In the genomic region with DNA sequence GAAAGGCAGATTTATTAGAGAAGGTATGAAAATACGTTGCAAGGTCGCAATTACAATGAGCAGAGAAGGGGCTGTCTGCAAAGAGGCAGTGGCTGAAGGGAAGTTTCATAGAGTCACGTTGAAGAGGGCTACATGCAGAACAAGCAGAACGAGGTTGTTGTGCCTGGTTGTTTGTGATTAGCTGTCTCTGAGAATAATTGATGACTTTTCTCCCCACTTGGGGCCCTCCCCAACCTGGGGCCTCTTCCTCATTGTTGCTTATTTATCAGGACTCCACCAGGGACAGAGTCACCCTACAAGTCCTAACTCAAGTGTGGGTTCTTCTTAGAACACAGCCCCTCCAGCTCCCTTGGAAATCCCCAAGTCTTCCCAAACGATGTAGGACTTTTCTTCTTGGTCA, we compare ENCODE assay signal across 18 cellular contexts.
"Had no signal": no experiment of that assay in that cellular context is flagged by ENCODE, and none has a peak within 500 bp of the region (broad histone marks: within the 10 kb centered on the region; RNA-seq: fewer than 3 reads in every experiment).

No MANE protein-coding gene starts in this region.

- H3K27ac Mint-ChIP-seq: effector memory CD8-positive, alpha-beta T cell; natural killer cell; stimulated activated naive CD8-positive, alpha-beta T cell treated with anti-CD3 and anti-CD28 coated beads, Interleukin-15, amount 100 ng/mL, for 72 hours had no signal

- DNase-seq: effector memory CD8-positive, alpha-beta T cell; foreskin fibroblast; gastrocnemius medialis; kidney glomerular epithelial cell; left ventricle myocardium superior; lower lobe of right lung; natural killer cell; occipital lobe; ovary; psoas muscle; right cardiac atrium; sigmoid colon; stimulated activated CD4-positive, alpha-beta T cell treated with anti-CD3 and anti-CD28 coated beads, Interleukin-2, amount 100 ng/mL, for 24 hours; stimulated activated CD4-positive, alpha-beta T cell treated with anti-CD3 and anti-CD28 coated beads, Interleukin-4, amount 100 ng/mL, for 24 hours; stimulated activated naive CD4-positive, alpha-beta T cell; stimulated activated naive CD8-positive, alpha-beta T cell treated with anti-CD3 and anti-CD28 coated beads, Interleukin-15, amount 100 ng/mL, for 72 hours; transverse colon had no signal

- H3K4me1 Mint-ChIP-seq: natural killer cell had no signal

- ATAC-seq: effector memory CD8-positive, alpha-beta T cell; gastrocnemius medialis; left ventricle myocardium superior; lower lobe of right lung; natural killer cell; psoas muscle; right cardiac atrium; stimulated activated naive CD8-positive, alpha-beta T cell treated with anti-CD3 and anti-CD28 coated beads, Interleukin-15, amount 100 ng/mL, for 72 hours had no signal

- H3K27me3 Mint-ChIP-seq: memory B cell had no signal

- H3K9me3 Mint-ChIP-seq: effector memory CD8-positive, alpha-beta T cell; natural killer cell; stimulated activated naive CD8-positive, alpha-beta T cell treated with anti-CD3 and anti-CD28 coated beads, Interleukin-15, amount 100 ng/mL, for 72 hours had no signal

- H3K36me3 Mint-ChIP-seq: memory B cell, natural killer cell had no signal

- H3K4me3 Mint-ChIP-seq: effector memory CD8-positive, alpha-beta T cell; memory B cell; natural killer cell; stimulated activated naive CD8-positive, alpha-beta T cell treated with anti-CD3 and anti-CD28 coated beads, Interleukin-15, amount 100 ng/mL, for 72 hours had no signal
